ENCODE assay signal across 8 cellular contexts in genomic region chr1:214281030-214281901, GRCh38. TPM values are rescaled to one million over a fixed set of nuclear protein-coding genes. Genes with fewer than 3 reads are reported as not detected.
A peak's percentile ranks its signal among the peaks of the same experiment; 100 is the strongest.
DNase-seq lines count a peak whose midpoint lies in the region; ATAC-seq and TF ChIP-seq lines count a peak whose summit lies in the region.

A gene with protein sequence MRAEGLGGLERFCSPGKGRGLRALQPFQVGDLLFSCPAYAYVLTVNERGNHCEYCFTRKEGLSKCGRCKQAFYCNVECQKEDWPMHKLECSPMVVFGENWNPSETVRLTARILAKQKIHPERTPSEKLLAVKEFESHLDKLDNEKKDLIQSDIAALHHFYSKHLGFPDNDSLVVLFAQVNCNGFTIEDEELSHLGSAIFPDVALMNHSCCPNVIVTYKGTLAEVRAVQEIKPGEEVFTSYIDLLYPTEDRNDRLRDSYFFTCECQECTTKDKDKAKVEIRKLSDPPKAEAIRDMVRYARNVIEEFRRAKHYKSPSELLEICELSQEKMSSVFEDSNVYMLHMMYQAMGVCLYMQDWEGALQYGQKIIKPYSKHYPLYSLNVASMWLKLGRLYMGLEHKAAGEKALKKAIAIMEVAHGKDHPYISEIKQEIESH (plus strand): TSS chr1:214281159. CDS start chr1:214281255, 96 bp downstream.

- DNase-seq in GM13977 (ENCODE audit: low spot score) (peak; percentile 86), NCI-H1105 (lab: John Stamatoyannopoulos, UW) (peak; percentile 68), T-helper 9 cell (peak; percentile 60), astrocyte of the spinal cord (ENCODE audit: low read depth, low spot score) (peak; percentile 62), iPS DF 6.9 (ENCODE audit: low read depth, low spot score) (no peak), sigmoid colon (peak; percentile 78), amniotic stem cell (lab: John Stamatoyannopoulos, UW) (no peak)

- intact Hi-C loops in sigmoid colon (cut with DNase I) = no loop called here

- H3K4me1 ChIP-seq in iPS DF 6.9 (ENCODE audit: control insufficient read depth, insufficient read depth, low read length) (no peaks in the 10 kb centered on the region), sigmoid colon (peaks cover 0 to 27% (median 11%) of the 10 kb centered on the region in 4 donors)

- TF ChIP-seq POLR2A in sigmoid colon (IDR thresholded peaks at IDR 0.05) = no peak

- no CpG with 5 or more reads among the region's 98 CpGs for WGBS in iPS DF 6.9 (ENCODE audit: insufficient coverage, insufficient read length)
- 0 to 1% methylated on average over 98 of the region's 98 CpGs for WGBS in sigmoid colon, 2 donors

- H3K27me3 ChIP-seq in iPS DF 6.9 (ENCODE audit: control insufficient read depth, insufficient read depth, low read length) (peaks cover 29% of the 10 kb centered on the region), sigmoid colon (no peaks in the 10 kb centered on the region)

- H3K4me3 ChIP-seq in astrocyte of the spinal cord (ENCODE audit: low read depth, low read length) (peak within 1 kb of the TSS; percentile 85), iPS DF 6.9 (ENCODE audit: low read length) (peak within 1 kb of the TSS; percentile 75), sigmoid colon (peak within 1 kb of the TSS; percentile 76 to 97 (median 86))

- in situ Hi-C loops in GM13977 (cut with MboI; ENCODE audit: low pct_unique_long_range_greater_than_20kb, low sequenced_read_pairs, unreplicated experiment) = no loop called here
- in situ Hi-C loops in astrocyte of the spinal cord (cut with HindIII; ENCODE audit: low sequenced_read_pairs) = no loop called here

- TF ChIP-seq CTCF in GM13977 (IDR thresholded peaks at IDR 0.05; ENCODE audit: extremely low read depth, insufficient read depth, missing control alignments) = no peak
- TF ChIP-seq CTCF in astrocyte of the spinal cord (IDR thresholded peaks at IDR 0.05; ENCODE audit: low read depth, low read length) = no peak
- no peak for TF ChIP-seq CTCF in sigmoid colon (IDR thresholded peaks at IDR 0.05)

- peak; percentile 69 for ATAC-seq in HG02610 (IDR thresholded peaks at IDR 0.05; ENCODE audit: unreplicated experiment)

- H3K9me3 ChIP-seq in iPS DF 6.9 (ENCODE audit: control insufficient read depth, insufficient read depth, low read length) = no peaks in the 10 kb centered on the region
- no peaks in the 10 kb centered on the region for H3K9me3 ChIP-seq in sigmoid colon

- no peaks in the 10 kb centered on the region for H3K36me3 ChIP-seq in iPS DF 6.9 (ENCODE audit: control insufficient read depth, insufficient read depth, low read length)
- no peaks in the 10 kb centered on the region for H3K36me3 ChIP-seq in sigmoid colon

- no peak for TF ChIP-seq EP300 in sigmoid colon (IDR thresholded peaks at IDR 0.05)

- H3K27ac ChIP-seq in iPS DF 6.9 (ENCODE audit: low read length) = no peak within 1 kb of the TSS
- H3K27ac ChIP-seq in sigmoid colon = peak within 1 kb of the TSS; percentile 85 to 96 (median 90)

RNA-seq across cellular contexts. Expression of the gene that starts here (rescaled TPM):
- total RNA-seq in sigmoid colon = 10 to 100 TPM; 12.5 to 19.9 (median 15.9) TPM
- polyA plus RNA-seq in sigmoid colon = 10 to 100 TPM; 14.3 to 23.4 (median 16.7) TPM

Comparison
In these comparisons a context has a peak if more than half of its experiments do, and no peak if none do; other contexts are left out.
1. DNase-seq: peak in GM13977 (single experiment), NCI-H1105 (single experiment), T-helper 9 cell (single experiment), astrocyte of the spinal cord (single experiment) and sigmoid colon (single experiment); none in iPS DF 6.9 (single experiment) and amniotic stem cell (single experiment).
2. Peak in every context shown above with its lines, with median percentiles within 50 percentile points of each other: H3K4me3 ChIP-seq.